8 cellular contexts compared by ENCODE assay signal in the genomic region with DNA sequence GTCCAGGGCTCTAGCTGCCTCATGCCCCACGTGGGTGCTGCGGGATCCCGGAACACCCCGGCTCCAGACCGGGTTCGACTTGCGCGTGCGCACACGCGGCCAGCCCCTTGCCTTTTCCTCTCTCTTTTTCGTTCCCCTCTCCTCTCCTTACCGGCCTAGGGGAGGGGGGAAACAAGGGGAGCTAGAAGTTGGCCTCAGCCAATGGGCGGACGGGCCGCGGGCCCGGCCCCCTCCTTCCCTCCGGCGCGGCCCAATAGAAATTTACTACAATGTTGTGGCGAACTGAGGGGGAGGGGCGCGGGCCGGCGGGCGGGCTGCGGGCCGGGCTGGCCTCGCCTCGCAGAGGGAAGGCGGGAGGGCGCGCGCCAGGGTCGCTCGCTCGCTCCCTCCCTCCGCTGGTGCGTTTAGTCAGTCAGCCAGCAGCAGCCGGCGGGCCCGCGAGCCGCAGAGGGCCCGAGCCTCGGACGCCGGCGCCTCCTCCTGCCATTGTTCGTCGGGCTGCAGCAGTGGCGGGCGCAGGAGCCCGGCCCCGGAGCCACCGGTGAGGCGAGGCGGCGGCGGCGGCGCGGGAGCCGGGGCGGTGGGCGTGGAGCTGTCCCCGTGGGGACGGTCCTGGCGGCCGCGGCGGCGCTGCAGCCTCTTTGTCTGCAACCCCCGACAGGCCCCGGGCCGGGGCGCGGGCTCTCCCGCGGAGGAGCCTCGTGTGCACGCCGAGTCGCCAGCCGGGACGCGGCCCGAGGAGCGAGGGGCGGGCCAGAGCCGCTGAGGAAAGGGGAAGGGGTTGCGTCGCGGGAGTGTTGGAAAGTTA. TPM values are rescaled to one million over a fixed set of nuclear protein-coding genes. Genes with fewer than 3 reads are reported as not detected.
DNase-seq lines count a peak whose midpoint lies in the region; ATAC-seq and TF ChIP-seq lines count a peak whose summit lies in the region.

EPB41 (plus strand) TSS at position 342 of the 808 bp plus-strand sequence. CDS start 72,869 bp downstream, outside the sequence.

- no peaks in the 10 kb centered on the region for H3K27me3 Mint-ChIP-seq in Calu3 (ENCODE audit: unreplicated experiment)

- 0 out of 2 replicates have a peak, but pooled peaks have one; percentile 14 for TF ChIP-seq EP300 in Ishikawa (IDR thresholded peaks at IDR 0.05; ENCODE audit: borderline replicate concordance)

- H3K27me3 ChIP-seq in esophagus (ENCODE audit: control insufficient read depth in 1 of 2, insufficient read depth in 2 of 2, low read length in 2 of 2) (no peaks in the 10 kb centered on the region), mucosa of rectum (ENCODE audit: control insufficient read depth in 2 of 2, insufficient read depth in 2 of 2, low read length in 2 of 2) (no peaks in the 10 kb centered on the region)

- peak within 1 kb of the TSS; percentile 42 for H3K27ac Mint-ChIP-seq in Calu3 (ENCODE audit: unreplicated experiment)

- CTCF ChIA-PET in Calu3 (lab: Charles Lee), result interaction anchor here (0.5 to 1.5 kb wide), 11 partner anchors 9 to 333 kb away, joined by 3 to 5 read pairs (median 3); partner anchors contain the start of gene YTHDF2

- no TSS peak for BruUV-seq in Calu3 (replicated peaks; lab: Mats Ljungman, UMichigan)

- H3K9me3 ChIP-seq in esophagus (ENCODE audit: control insufficient read depth in 2 of 2, insufficient read depth in 1 of 2, low read depth in 1 of 2, low read length in 1 of 2), result no peaks in the 10 kb centered on the region
- no peaks in the 10 kb centered on the region for H3K9me3 ChIP-seq in mucosa of rectum (ENCODE audit: control insufficient read depth in 2 of 2, low read length in 2 of 2)

- H3K36me3 ChIP-seq in esophagus (ENCODE audit: control insufficient read depth in 2 of 2, insufficient read depth in 2 of 2, low read length in 1 of 2) (no peaks in the 10 kb centered on the region), mucosa of rectum (ENCODE audit: control insufficient read depth in 2 of 2, insufficient read depth in 2 of 2, low read length in 2 of 2) (peaks cover 0 to 2% of the 10 kb centered on the region in 2 donors)

- peak within 1 kb of the TSS; percentile 57 to 65 for H3K9ac ChIP-seq in mucosa of rectum (ENCODE audit: low read depth in 1 of 2, low read length in 2 of 2)

- 1% methylated on average over 73 to 95 of the region's 95 CpGs for WGBS in esophagus, 2 donors

- H3K27ac ChIP-seq in esophagus (ENCODE audit: low read depth in 2 of 2, low read length in 1 of 2) (peak within 1 kb of the TSS in 1 of 2 donors; percentile 59), mucosa of rectum (ENCODE audit: low read depth in 2 of 2, low read length in 2 of 2) (peak within 1 kb of the TSS; percentile 8 to 48)

- peak; percentile 94 for DNase-seq in Calu3
- peak; percentile 98 for DNase-seq in OCI-M1 (lab: John Stamatoyannopoulos, UW)
- DNase-seq in activated T-cell treated with anti-CD3 and anti-CD28 coated beads for 4 hours, result peak; percentile 84
- DNase-seq in stimulated activated CD8-positive, alpha-beta memory T cell treated with anti-CD3 and anti-CD28 coated beads, Interleukin-4, amount 100 ng/mL, for 24 hours (ENCODE audit: low read depth), result peak; percentile 92

- H3K4me1 Mint-ChIP-seq in Calu3 (ENCODE audit: low read depth, unreplicated experiment), result peaks cover 9% of the 10 kb centered on the region

- peaks cover 2 to 4% of the 10 kb centered on the region in 2 donors for H3K4me1 ChIP-seq in esophagus (ENCODE audit: control insufficient read depth in 2 of 2, insufficient read depth in 2 of 2, low read length in 1 of 2)
- peaks cover 10 to 11% of the 10 kb centered on the region in 2 donors for H3K4me1 ChIP-seq in mucosa of rectum (ENCODE audit: control insufficient read depth in 2 of 2, insufficient read depth in 2 of 2, low read length in 2 of 2)

- ATAC-seq in GM21529 (IDR thresholded peaks at IDR 0.05; ENCODE audit: unreplicated experiment), result peak; percentile 87

- intact Hi-C loops in Calu3 (cut with micrococcal nuclease; ENCODE audit: unreplicated experiment), result no loop called here

- H3K4me3 ChIP-seq in esophagus (ENCODE audit: low read depth in 1 of 2, low read length in 2 of 2) (peak within 1 kb of the TSS; percentile 72 to 74), mucosa of rectum (ENCODE audit: low read length in 2 of 2) (peak within 1 kb of the TSS; percentile 75 to 93)

- no peak for TF ChIP-seq RAD21 in Ishikawa (IDR thresholded peaks at IDR 0.05; ENCODE audit: low read depth)

- H3K4me3 Mint-ChIP-seq in Calu3 (ENCODE audit: low read depth, unreplicated experiment), result peak within 1 kb of the TSS; percentile 82

- no peaks in the 10 kb centered on the region for H3K9me3 Mint-ChIP-seq in Calu3 (ENCODE audit: low read depth, unreplicated experiment)

- H3K36me3 Mint-ChIP-seq in Calu3 (ENCODE audit: insufficient read depth, unreplicated experiment), result peaks cover 22% of the 10 kb centered on the region

- TF ChIP-seq CTCF in Calu3 (IDR thresholded peaks at IDR 0.05; ENCODE audit: unreplicated experiment), result no peak

TF ChIP-seq in Ishikawa, 13 proteins besides CTCF, POLR2A, EP300 and RAD21:
- TF ChIP-seq TAF1 (IDR thresholded peaks at IDR 0.05; ENCODE audit: low read depth), result peak; percentile 50
- TF ChIP-seq EGR1 (IDR thresholded peaks at IDR 0.05), result no peak
- TF ChIP-seq YY1 (IDR thresholded peaks at IDR 0.05; ENCODE audit: low read depth), result no peak
- TF ChIP-seq CREB1 (IDR thresholded peaks at IDR 0.05; ENCODE audit: low read depth), result no peak
- TF ChIP-seq REST (IDR thresholded peaks at IDR 0.05; ENCODE audit: low read depth), result peak; percentile 29; the same call in 1 of the 2 replicates
- TF ChIP-seq TEAD4 (IDR thresholded peaks at IDR 0.05), result no peak
- TF ChIP-seq CEBPB (IDR thresholded peaks at IDR 0.05), result no peak
- TF ChIP-seq, protein P1, sequence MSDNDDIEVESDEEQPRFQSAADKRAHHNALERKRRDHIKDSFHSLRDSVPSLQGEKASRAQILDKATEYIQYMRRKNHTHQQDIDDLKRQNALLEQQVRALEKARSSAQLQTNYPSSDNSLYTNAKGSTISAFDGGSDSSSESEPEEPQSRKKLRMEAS (IDR thresholded peaks at IDR 0.05), result peak; percentile 92
- no peak for TF ChIP-seq NFIC (IDR thresholded peaks at IDR 0.05)
- peak; percentile 51; the same call in 1 of the 2 replicates for TF ChIP-seq ZBTB7A (IDR thresholded peaks at IDR 0.05; ENCODE audit: low read depth)
- TF ChIP-seq FOXM1 (IDR thresholded peaks at IDR 0.05; ENCODE audit: borderline replicate concordance, low read depth), result no peak
- peak; percentile 29; the same call in 1 of the 2 replicates for TF ChIP-seq TCF12 (IDR thresholded peaks at IDR 0.05; ENCODE audit: low read depth)
- TF ChIP-seq, protein P2, sequence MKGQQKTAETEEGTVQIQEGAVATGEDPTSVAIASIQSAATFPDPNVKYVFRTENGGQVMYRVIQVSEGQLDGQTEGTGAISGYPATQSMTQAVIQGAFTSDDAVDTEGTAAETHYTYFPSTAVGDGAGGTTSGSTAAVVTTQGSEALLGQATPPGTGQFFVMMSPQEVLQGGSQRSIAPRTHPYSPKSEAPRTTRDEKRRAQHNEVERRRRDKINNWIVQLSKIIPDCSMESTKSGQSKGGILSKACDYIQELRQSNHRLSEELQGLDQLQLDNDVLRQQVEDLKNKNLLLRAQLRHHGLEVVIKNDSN (IDR thresholded peaks at IDR 0.05), result peak; percentile 79

RNA-seq across cellular contexts. Expression of gene EPB41, which starts in this region (rescaled TPM):
- 40.7 and 46.2 TPM in 2 replicates for total RNA-seq in Calu3 (2022)
- polyA plus RNA-seq in esophagus, result 10 to 100 TPM; 10.2 to 12.0 TPM
